In the genomic region with DNA sequence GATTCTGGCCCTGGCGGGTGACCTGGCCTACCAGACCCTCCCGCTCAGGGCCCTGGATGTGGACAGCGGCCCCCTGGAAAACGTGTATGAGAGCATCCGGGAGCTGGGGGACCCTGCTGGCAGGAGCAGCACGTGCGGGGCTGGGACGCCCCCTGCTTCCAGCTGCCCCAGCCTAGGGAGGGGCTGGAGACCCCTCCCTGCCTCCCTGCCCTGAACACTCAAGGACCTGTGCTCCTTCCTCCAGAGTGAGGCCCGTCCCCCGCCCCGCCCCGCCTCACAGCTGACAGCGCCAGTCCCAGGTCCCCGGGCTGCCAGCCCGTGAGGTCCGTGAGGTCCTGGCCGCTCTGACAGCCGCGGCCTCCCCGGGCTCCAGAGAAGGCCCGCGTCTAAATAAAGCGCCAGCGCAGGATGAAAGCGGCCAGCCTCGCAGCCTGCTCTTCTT, we compare ENCODE assay signal across 9 cellular contexts. TPM values are rescaled to one million over a fixed set of nuclear protein-coding genes. Genes with fewer than 3 reads are reported as not detected.
DNase-seq lines count a peak whose midpoint lies in the region; ATAC-seq and TF ChIP-seq lines count a peak whose summit lies in the region.
"Had no signal": no experiment of that assay in that cellular context is flagged by ENCODE, and none has a peak within 500 bp of the region (broad histone marks: within the 10 kb centered on the region; RNA-seq: fewer than 3 reads in every experiment).

No MANE protein-coding gene starts in this region.

- peak overlapping the region; percentile 34 for H3K4me3 Mint-ChIP-seq in Calu3 (ENCODE audit: low read depth, unreplicated experiment)

- H3K9me3 ChIP-seq in NT2/D1 (ENCODE audit: insufficient read depth, low read length), result no peaks in the 10 kb centered on the region
- H3K9me3 ChIP-seq in tibial nerve, result no peaks in the 10 kb centered on the region

- no peaks in the 10 kb centered on the region for H3K9me3 Mint-ChIP-seq in Calu3 (ENCODE audit: low read depth, unreplicated experiment)

- TF ChIP-seq CTCF in Calu3 (IDR thresholded peaks at IDR 0.05; ENCODE audit: unreplicated experiment) (no peak), lower leg skin (IDR thresholded peaks at IDR 0.05) (no peak), tibial nerve (IDR thresholded peaks at IDR 0.05) (no peak)

- H3K36me3 ChIP-seq in NT2/D1 (ENCODE audit: insufficient read depth, insufficient read length, low read length) (peaks cover 71% of the 10 kb centered on the region), tibial nerve (peaks cover 0 to 58% (median 4%) of the 10 kb centered on the region in 3 donors)

- WGBS in lower leg skin, 2 donors, result 0 to 15% methylated on average over 6 to 18 of the region's 26 CpGs
- 27 to 29% methylated on average over 3 to 15 of the region's 26 CpGs for WGBS in tibial nerve, 2 donors

- no TSS peak for BruUV-seq in Calu3 (replicated peaks; lab: Mats Ljungman, UMichigan)

- ATAC-seq in HG02970 (IDR thresholded peaks at IDR 0.05; ENCODE audit: low FRiP score, unreplicated experiment) (no peak), GM21619 (IDR thresholded peaks at IDR 0.05; ENCODE audit: unreplicated experiment) (no peak)

- H3K4me1 ChIP-seq in NT2/D1 (ENCODE audit: insufficient read depth, insufficient read length), result peaks cover 31% of the 10 kb centered on the region
- H3K4me1 ChIP-seq in tibial nerve, result peaks cover 0 to 60% (median 33%) of the 10 kb centered on the region in 4 donors

- no peak overlapping the region for H3K4me3 ChIP-seq in NT2/D1 (ENCODE audit: insufficient read length, low read depth)
- no peak overlapping the region for H3K4me3 ChIP-seq in lower leg skin (ENCODE audit: low read depth, poor library complexity, severe bottlenecking)
- H3K4me3 ChIP-seq in tibial nerve, result peak overlapping the region; percentile 30 to 58 (median 50)

- H3K27ac ChIP-seq in tibial nerve, result peak overlapping the region; percentile 53 to 98 (median 84)
- H3K27ac ChIP-seq: epithelial cell of prostate had no signal

- H3K4me1 Mint-ChIP-seq in Calu3 (ENCODE audit: low read depth, unreplicated experiment), result no peaks in the 10 kb centered on the region

- DNase-seq in Calu3 (no peak), NT2/D1 (ENCODE audit: low read depth, low spot score) (no peak), cerebellar cortex (ENCODE audit: low spot score) (peak; percentile 65), lower leg skin (ENCODE audit: low spot score in 2 of 2) (peak; percentile 44 to 95), tibial nerve (ENCODE audit: low spot score in 2 of 2) (peak; percentile 31 to 49), OCI-M2 (lab: John Stamatoyannopoulos, UW; ENCODE audit: unreplicated experiment) (no peak)

- peak overlapping the region; percentile 72 for H3K9ac ChIP-seq in NT2/D1 (ENCODE audit: insufficient read length, low read depth)

- peaks cover 67% of the 10 kb centered on the region for H3K36me3 Mint-ChIP-seq in Calu3 (ENCODE audit: insufficient read depth, unreplicated experiment)

- H3K27me3 ChIP-seq in NT2/D1 (ENCODE audit: insufficient read depth, insufficient read length) (no peaks in the 10 kb centered on the region), tibial nerve (no peaks in the 10 kb centered on the region)

- TF ChIP-seq EP300 in tibial nerve (IDR thresholded peaks at IDR 0.05), result no peak

- TF ChIP-seq POLR2A in lower leg skin (IDR thresholded peaks at IDR 0.05) (no peak), tibial nerve (IDR thresholded peaks at IDR 0.05) (no peak)

- intact Hi-C loops in Calu3 (cut with micrococcal nuclease; ENCODE audit: unreplicated experiment), result no loop called here
- intact Hi-C loops in lower leg skin (cut with DNase I; ENCODE audit: low total_unique reads), result no loop called here

- CTCF ChIA-PET in Calu3 (lab: Charles Lee), result no interaction called here

- no peak overlapping the region for H3K27ac Mint-ChIP-seq in Calu3 (ENCODE audit: unreplicated experiment)

- H3K27me3 Mint-ChIP-seq in Calu3 (ENCODE audit: unreplicated experiment), result no peaks in the 10 kb centered on the region

RNA-seq across cellular contexts. Expression of gene SLC2A4RG, which starts 0.9 kb away (rescaled TPM):
- total RNA-seq in Calu3 (2022), result 163 and 169 TPM in 2 replicates
- 100 to 1,000 TPM in 2 of 4 donors, 10 to 100 TPM in 2; 79.9 to 127 (median 96.2) TPM for total RNA-seq in lower leg skin
- total RNA-seq in tibial nerve, result 100 to 1,000 TPM in 1 of 4 donors, 10 to 100 TPM in 3; 71.5 to 126 (median 72.5) TPM

RNA-seq across cellular contexts. Expression of gene LIME1, which starts 2.2 kb away (rescaled TPM):
- total RNA-seq in Calu3 (2022), result 25.8 and 27.1 TPM in 2 replicates
- 10 to 100 TPM; 17.8 to 26.3 (median 21.8) TPM for total RNA-seq in lower leg skin
- total RNA-seq in tibial nerve, result 10 to 100 TPM; 11.4 to 51.9 (median 17.6) TPM

RNA-seq across cellular contexts. Expression of gene ZGPAT, which starts 30.9 kb away (rescaled TPM):
- total RNA-seq in Calu3 (2022) (47.0 and 48.4 TPM in 2 replicates), lower leg skin (10 to 100 TPM; 34.4 to 44.7 (median 35.9) TPM), tibial nerve (10 to 100 TPM; 27.5 to 70.8 (median 40.9) TPM)

RNA-seq across cellular contexts. Expression of gene ARFRP1, which starts 30.9 kb away (rescaled TPM):
- total RNA-seq in Calu3 (2022) (74.0 and 85.1 TPM in 2 replicates), lower leg skin (10 to 100 TPM; 20.7 to 42.6 (median 34.7) TPM), tibial nerve (10 to 100 TPM; 36.9 to 71.1 (median 50.9) TPM)

RNA-seq across cellular contexts. Expression of gene TNFRSF6B, which starts 42.3 kb away (rescaled TPM):
- total RNA-seq in Calu3 (2022) (not detected in 2 replicates), lower leg skin (10 to 100 TPM in 2 of 4 donors, 1 to 10 TPM in 2; 3.0 to 49.5 (median 12.1) TPM), tibial nerve (10 to 100 TPM in 3 of 4 donors, 1 to 10 TPM in 1; 8.0 to 61.2 (median 35.9) TPM)

Comparison
In these comparisons a context has a peak if more than half of its experiments do, and no peak if none do; other contexts are left out.
1. DNase-seq: peak in cerebellar cortex (single experiment), lower leg skin (2 of 2) and tibial nerve (2 of 2); none in Calu3 (single experiment), NT2/D1 (single experiment) and OCI-M2 (single experiment).
2. H3K4me3 ChIP-seq: peak in tibial nerve (4 of 4); none in NT2/D1 (single experiment) and lower leg skin (single experiment).